In genomic region chr13:60162096-60162495, GRCh38 we compare ENCODE assay signal across 10 cellular contexts. TPM values are rescaled to one million over a fixed set of nuclear protein-coding genes. Genes with fewer than 3 reads are reported as not detected.
A peak's percentile ranks its signal among the peaks of the same experiment; 100 is the strongest.
DNase-seq lines count a peak whose midpoint lies in the region; ATAC-seq and TF ChIP-seq lines count a peak whose summit lies in the region.
"Had no signal": no experiment of that assay in that cellular context is flagged by ENCODE, and none has a peak within 500 bp of the region (broad histone marks: within the 10 kb centered on the region; RNA-seq: fewer than 3 reads in every experiment).

No MANE protein-coding gene starts in this region.

- intact Hi-C loops in CD8-positive, alpha-beta T cell (cut with DNase I, micrococcal nuclease), result loop anchor here in 1 of 2 experiments (5.0 to 10.0 kb wide), 2 partner anchors 105 to 273 kb away; no protein-coding TSS in a partner anchor

- peaks cover 52% of the 10 kb centered on the region for H3K4me1 Mint-ChIP-seq in activated T-cell treated with anti-CD3 and anti-CD28 coated beads, Interleukin-2, amount 50 U/mL, for 72 hours (ENCODE audit: low read depth)
- H3K4me1 Mint-ChIP-seq in activated T-cell treated with anti-CD3 and anti-CD28 coated beads, Interleukin-2, amount 50 U/mL, for 4 hours (ENCODE audit: low read depth), result peaks cover 25% of the 10 kb centered on the region
- H3K4me1 Mint-ChIP-seq in CD8-positive, alpha-beta T cell (ENCODE audit: low read depth), result peaks cover 24% of the 10 kb centered on the region

- H3K4me3 Mint-ChIP-seq in activated T-cell treated with anti-CD3 and anti-CD28 coated beads, Interleukin-2, amount 50 U/mL, for 72 hours, result peak overlapping the region; percentile 95 to 97
- no peak overlapping the region for H3K4me3 Mint-ChIP-seq in activated T-cell treated with anti-CD3 and anti-CD28 coated beads, Interleukin-2, amount 50 U/mL, for 4 hours
- no peak overlapping the region for H3K4me3 Mint-ChIP-seq in CD8-positive, alpha-beta T cell

- no peak for TF ChIP-seq CTCF in NB4 (IDR thresholded peaks at IDR 0.05; ENCODE audit: low read depth, low read length)
- no peak for TF ChIP-seq CTCF in CD8-positive, alpha-beta T cell (IDR thresholded peaks at IDR 0.05)

- peak; percentile 6 to 7 for ATAC-seq in activated T-cell treated with anti-CD3 and anti-CD28 coated beads, Interleukin-2, amount 50 U/mL, for 72 hours (replicated peaks in 1 of 2)
- ATAC-seq in activated T-cell treated with anti-CD3 and anti-CD28 coated beads, Interleukin-2, amount 50 U/mL, for 4 hours, result no peak
- no peak for ATAC-seq in CD8-positive, alpha-beta T cell

- no peaks in the 10 kb centered on the region for H3K9me3 ChIP-seq in skeletal muscle satellite cell (replicated peaks; ENCODE audit: low read length)
- no peaks in the 10 kb centered on the region for H3K9me3 ChIP-seq in CD8-positive, alpha-beta T cell (ENCODE audit: low read length)

- H3K9me3 Mint-ChIP-seq in activated T-cell treated with anti-CD3 and anti-CD28 coated beads, Interleukin-2, amount 50 U/mL, for 72 hours, result no peaks in the 10 kb centered on the region
- H3K9me3 Mint-ChIP-seq in activated T-cell treated with anti-CD3 and anti-CD28 coated beads, Interleukin-2, amount 50 U/mL, for 4 hours, result no peaks in the 10 kb centered on the region
- H3K9me3 Mint-ChIP-seq in CD8-positive, alpha-beta T cell, result no peaks in the 10 kb centered on the region
- H3K9me3 Mint-ChIP-seq: activated naive CD4-positive, alpha-beta T cell treated with anti-CD3 and anti-CD28 coated beads, Interleukin-2, amount 50 U/mL, for 24 hours had no signal

- H3K4me1 ChIP-seq in skeletal muscle satellite cell (ENCODE audit: control insufficient read depth, insufficient read depth, low read length), result peaks cover 13% of the 10 kb centered on the region
- peaks cover 16% of the 10 kb centered on the region for H3K4me1 ChIP-seq in CD8-positive, alpha-beta T cell (ENCODE audit: insufficient read depth, low read length)

- H3K27ac Mint-ChIP-seq in activated T-cell treated with anti-CD3 and anti-CD28 coated beads, Interleukin-2, amount 50 U/mL, for 72 hours, result peak overlapping the region; percentile 86
- H3K27ac Mint-ChIP-seq in CD8-positive, alpha-beta T cell, result no peak overlapping the region
- H3K27ac Mint-ChIP-seq: activated naive CD4-positive, alpha-beta T cell treated with anti-CD3 and anti-CD28 coated beads, Interleukin-2, amount 50 U/mL, for 24 hours had no signal

- no peak for TF ChIP-seq POLR2A in NB4 (IDR thresholded peaks at IDR 0.05; ENCODE audit: extremely low read depth, insufficient read length)

- peak overlapping the region; percentile 77 for H3K4me2 ChIP-seq in skeletal muscle satellite cell (ENCODE audit: low read length)

- peak overlapping the region; percentile 91 for H3K9ac ChIP-seq in skeletal muscle satellite cell (ENCODE audit: low read depth, low read length)

- no peaks in the 10 kb centered on the region for H3K27me3 Mint-ChIP-seq in activated T-cell treated with anti-CD3 and anti-CD28 coated beads, Interleukin-2, amount 50 U/mL, for 72 hours (ENCODE audit: low read depth)
- H3K27me3 Mint-ChIP-seq in activated T-cell treated with anti-CD3 and anti-CD28 coated beads, Interleukin-2, amount 50 U/mL, for 4 hours (ENCODE audit: low read depth), result peaks cover 7% of the 10 kb centered on the region
- H3K27me3 Mint-ChIP-seq in CD8-positive, alpha-beta T cell (ENCODE audit: low read depth), result peaks cover 9% of the 10 kb centered on the region
- H3K27me3 Mint-ChIP-seq: activated naive CD4-positive, alpha-beta T cell treated with anti-CD3 and anti-CD28 coated beads, Interleukin-2, amount 50 U/mL, for 24 hours had no signal

- POLR2A ChIA-PET in CD8-positive, alpha-beta T cell (lab: Charles Lee), result no interaction called here

- peaks cover 4% of the 10 kb centered on the region for H3K36me3 ChIP-seq in skeletal muscle satellite cell (ENCODE audit: insufficient read depth, low read length)
- H3K36me3 ChIP-seq in CD8-positive, alpha-beta T cell (ENCODE audit: insufficient read depth, low read length), result no peaks in the 10 kb centered on the region

- no peak overlapping the region for H3K27ac ChIP-seq in CD8-positive, alpha-beta T cell (ENCODE audit: low read depth, low read length)

- no peaks in the 10 kb centered on the region for H3K27me3 ChIP-seq in skeletal muscle satellite cell (ENCODE audit: control insufficient read depth, insufficient read depth, low read length)
- no peaks in the 10 kb centered on the region for H3K27me3 ChIP-seq in CD8-positive, alpha-beta T cell (ENCODE audit: insufficient read depth, low read length)

- peak overlapping the region; percentile 91 for H3K4me3 ChIP-seq in NB4 (ENCODE audit: low read depth, low read length)
- peak overlapping the region; percentile 88 for H3K4me3 ChIP-seq in skeletal muscle satellite cell (ENCODE audit: low read length)
- H3K4me3 ChIP-seq in CD8-positive, alpha-beta T cell (ENCODE audit: low read depth, low read length), result no peak overlapping the region
- H3K4me3 ChIP-seq: lung had no signal

- CTCF ChIA-PET in CD8-positive, alpha-beta T cell (lab: Charles Lee), result no interaction called here

- peaks cover 21 to 29% of the 10 kb centered on the region in 2 donors for H3K36me3 Mint-ChIP-seq in activated T-cell treated with anti-CD3 and anti-CD28 coated beads, Interleukin-2, amount 50 U/mL, for 72 hours (ENCODE audit: insufficient read depth in 2 of 2)
- no peaks in the 10 kb centered on the region for H3K36me3 Mint-ChIP-seq in activated T-cell treated with anti-CD3 and anti-CD28 coated beads, Interleukin-2, amount 50 U/mL, for 4 hours (ENCODE audit: insufficient read depth)
- peaks cover 6% of the 10 kb centered on the region for H3K36me3 Mint-ChIP-seq in CD8-positive, alpha-beta T cell
- H3K36me3 Mint-ChIP-seq: activated naive CD4-positive, alpha-beta T cell treated with anti-CD3 and anti-CD28 coated beads, Interleukin-2, amount 50 U/mL, for 24 hours had no signal

- no peak for DNase-seq in activated T-cell treated with anti-CD3 and anti-CD28 coated beads, Interleukin-2, amount 50 U/mL, for 72 hours
- no peak for DNase-seq in activated T-cell treated with anti-CD3 and anti-CD28 coated beads, Interleukin-2, amount 50 U/mL, for 4 hours
- DNase-seq in NB4 (ENCODE audit: low read depth) (no peak), dermis blood vessel endothelial cell (peak; percentile 4), GF-D8 (lab: John Stamatoyannopoulos, UW) (no peak)
- DNase-seq in CD8-positive, alpha-beta T cell, result no peak
- no peak for DNase-seq in activated CD4-positive, CD25-positive, alpha-beta regulatory T cell (lab: John Stamatoyannopoulos, UW)

RNA-seq across cellular contexts. Expression of gene DIAPH3, which starts 1.6 kb away (rescaled TPM):
- 10 to 100 TPM; 28.5 to 30.8 TPM for total RNA-seq in activated T-cell treated with anti-CD3 and anti-CD28 coated beads, Interleukin-2, amount 50 U/mL, for 72 hours
- 1 to 10 TPM; 2.1 to 4.0 (median 3.7) TPM for total RNA-seq in activated T-cell treated with anti-CD3 and anti-CD28 coated beads, Interleukin-2, amount 50 U/mL, for 4 hours
- total RNA-seq in dermis blood vessel endothelial cell, result 8.7 and 16.2 TPM in 2 replicates
- total RNA-seq in skeletal muscle satellite cell (2012; rRNA removed), result 12.7 and 13.8 TPM in 2 replicates
- under 1 TPM; 0.06 to 0.11 TPM for total RNA-seq in CD8-positive, alpha-beta T cell

Comparison
In these comparisons a context has a peak if more than half of its experiments do, and no peak if none do; other contexts are left out.
1. ATAC-seq: peak in activated T-cell treated with anti-CD3 and anti-CD28 coated beads, Interleukin-2, amount 50 U/mL, for 72 hours (2 of 2); none in activated T-cell treated with anti-CD3 and anti-CD28 coated beads, Interleukin-2, amount 50 U/mL, for 4 hours (0 of 2) and CD8-positive, alpha-beta T cell (single experiment).
2. H3K4me3 Mint-ChIP-seq: peak in activated T-cell treated with anti-CD3 and anti-CD28 coated beads, Interleukin-2, amount 50 U/mL, for 72 hours (2 of 2); none in activated T-cell treated with anti-CD3 and anti-CD28 coated beads, Interleukin-2, amount 50 U/mL, for 4 hours (single experiment) and CD8-positive, alpha-beta T cell (single experiment).